In the genomic region with DNA sequence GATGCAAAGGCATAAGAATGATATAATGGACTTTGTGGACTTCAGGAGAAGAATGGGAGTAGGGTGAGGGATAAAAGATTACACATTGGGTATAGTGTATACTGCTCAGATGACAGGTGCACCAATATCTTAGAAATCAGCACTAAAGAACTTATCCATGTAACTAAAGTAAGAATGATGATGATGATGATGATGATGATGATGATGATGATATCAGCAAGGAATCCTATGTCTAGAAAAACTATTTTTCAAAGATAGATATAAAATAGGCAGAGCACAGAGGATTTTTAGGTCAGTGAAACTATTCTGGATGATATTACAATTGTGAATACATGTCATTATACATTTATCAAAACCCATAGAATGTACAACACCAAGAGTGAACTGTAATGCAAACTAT, we compare ENCODE assay signal across 38 cellular contexts. TPM values are rescaled to one million over a fixed set of nuclear protein-coding genes. Genes with fewer than 3 reads are reported as not detected.
"Had no signal": no experiment of that assay in that cellular context is flagged by ENCODE, and none has a peak within 500 bp of the region (broad histone marks: within the 10 kb centered on the region; RNA-seq: fewer than 3 reads in every experiment).

No MANE protein-coding gene starts in this region.

- H3K27me3 ChIP-seq: MG63 had no signal

- H3K36me3 ChIP-seq: MG63 had no signal

- DNase-seq: Karpas-422, Kasumi-1, MG63, MM.1S, MV-4-11, NCI-H1048, NCI-H1092, NCI-H1092 treated with DMSO at 0.1 percent for 48 hours, NCI-H1105, NCI-H1105 treated with DMSO at 0.1 percent for 48 hours, NCI-H1417, NCI-H1436, NCI-H1436 treated with DMSO at 0.1 percent for 48 hours, NCI-H146, NCI-H1694, NCI-H1694 treated with DMSO at 0.1 percent for 48 hours, NCI-H187, NCI-H187 treated with DMSO at 0.1 percent for 48 hours, NCI-H1930, NCI-H2029, NCI-H2029 treated with DMSO at 0.1 percent for 48 hours, NCI-H2081, NCI-H2081 treated with DMSO at 0.1 percent for 48 hours, NCI-H2107, NCI-H2171, NCI-H2171 treated with DMSO at 0.1 percent for 48 hours, NCI-H2227 treated with DMSO at 0.1 percent for 48 hours, NCI-H226, NCI-H345, NCI-H446, NCI-H446 treated with DMSO at 0.1 percent for 48 hours, NCI-H510A, NCI-H510A treated with DMSO at 0.1 percent for 48 hours, NCI-H524 had no signal

- H3K4me3 ChIP-seq: MG63 had no signal

RNA-seq across cellular contexts. Expression of gene NMS, which starts 34.3 kb away (rescaled TPM):
- total RNA-seq: LHCN-M2, M059J, MCF 10A, NCI-H460 had no signal
